Comparison of ENCODE assay signal across 14 cellular contexts in genomic region chr1:54279457-54279856, GRCh38.
DNase-seq lines count a peak whose midpoint lies in the region; ATAC-seq, FAIRE-seq and TF ChIP-seq lines count a peak whose summit lies in the region.
"Had no signal": no experiment of that assay in that cellular context is flagged by ENCODE, and none has a peak within 500 bp of the region (broad histone marks: within the 10 kb centered on the region; RNA-seq: fewer than 3 reads in every experiment).

No MANE protein-coding gene starts in this region.

- H3K9ac ChIP-seq in H1 (replicated peaks in 1 of 4; ENCODE audit: extremely low read depth in 1 of 4, low read depth in 3 of 4, low read length in 3 of 4): no peak overlapping the region

- peaks cover 0 to 62% of the 10 kb centered on the region in 2 experiments; a peak in 2 of 4 replicates for H3K79me2 ChIP-seq in H1 (ENCODE audit: control insufficient read depth in 1 of 2, insufficient read depth in 2 of 2, low read length in 2 of 2)

- no peak overlapping the region for H2AK5ac ChIP-seq in H1 (ENCODE audit: low read depth, low read length)

- H3K4me1 ChIP-seq in H1 (replicated peaks in 1 of 4; ENCODE audit: control insufficient read depth in 3 of 4, insufficient read depth in 4 of 4, low read length in 3 of 4) (peaks cover 3 to 13% (median 8%) of the 10 kb centered on the region in 4 experiments), pancreas (peaks cover 47 to 66% (median 62%) of the 10 kb centered on the region in 3 donors), urinary bladder (ENCODE audit: insufficient read depth) (no peaks in the 10 kb centered on the region)

- H2BK15ac ChIP-seq in H1 (ENCODE audit: low read length): no peak overlapping the region

- H3K27me3 ChIP-seq in H1 (replicated peaks in 1 of 4; ENCODE audit: control insufficient read depth in 3 of 4, extremely low read depth in 1 of 4, insufficient read depth in 3 of 4, low read length in 3 of 4) (no peaks in the 10 kb centered on the region), pancreas (no peaks in the 10 kb centered on the region)

- ATAC-seq in activated naive CD8-positive, alpha-beta T cell treated with anti-CD3 and anti-CD28 coated beads, Interleukin-2, amount 50 U/mL, for 24 hours: no peak
- no peak for ATAC-seq in pancreas
- ATAC-seq: mucosa of descending colon had no signal

- H2BK20ac ChIP-seq in H1 (ENCODE audit: low read length): no peak overlapping the region

- FAIRE-seq in H1 (lab: Jason Lieb, UNC) (no peak), pancreas (lab: Jason Lieb, UNC) (no peak)
- FAIRE-seq: H54 had no signal

- H2BK120ac ChIP-seq in H1 (replicated peaks; ENCODE audit: low read depth, low read length): no peak overlapping the region

- H3K36me3 ChIP-seq in H1 (ENCODE audit: control insufficient read depth in 2 of 4, insufficient read depth in 4 of 4, low read length in 3 of 4): peaks cover 2 to 14% (median 7%) of the 10 kb centered on the region in 4 experiments; a peak in 6 of 8 replicates
- H3K36me3 ChIP-seq in pancreas: no peaks in the 10 kb centered on the region
- no peaks in the 10 kb centered on the region for H3K36me3 ChIP-seq in urinary bladder (ENCODE audit: insufficient read depth)

- WGBS in H1 (ENCODE audit: extremely low coverage in 1 of 2, insufficient coverage in 1 of 2, insufficient read length in 1 of 2, insufficient replicate concordance in 2 of 2, low coverage in 1 of 2, low lambda C conversion rate in 2 of 2, missing lambda C conversion rate in 1 of 2), 2 experiments: 88% methylated on average over 8 of the region's 8 CpGs; no CpG with 5 or more reads in 1 of the 2 experiments
- WGBS in pancreas, 2 donors: 97 to 99% methylated on average over 8 of the region's 8 CpGs
- 93% methylated on average over 8 of the region's 8 CpGs for WGBS in urinary bladder

- H3K56ac ChIP-seq in H1 (replicated peaks; ENCODE audit: insufficient read length, low read depth, low read length): no peak overlapping the region

- H3K4me2 ChIP-seq in H1 (ENCODE audit: insufficient read depth in 1 of 2, low read depth in 2 of 2, low read length in 2 of 2): no peak overlapping the region

- no peaks in the 10 kb centered on the region for H3K9me3 Mint-ChIP-seq in activated naive CD8-positive, alpha-beta T cell (ENCODE audit: low read depth)
- no peaks in the 10 kb centered on the region for H3K9me3 Mint-ChIP-seq in activated naive CD8-positive, alpha-beta T cell treated with anti-CD3 and anti-CD28 coated beads, Interleukin-2, amount 50 U/mL, for 24 hours
- H3K9me3 Mint-ChIP-seq: stimulated activated naive CD8-positive, alpha-beta T cell treated with anti-CD3 and anti-CD28 coated beads, Interleukin-15, Interleukin-2, amounts not matched to agents 100 ng/mL and 50 ng/mL, for 24 hours had no signal

- peaks cover 7% of the 10 kb centered on the region for H3K36me3 Mint-ChIP-seq in activated naive CD8-positive, alpha-beta T cell
- H3K36me3 Mint-ChIP-seq in activated naive CD8-positive, alpha-beta T cell treated with anti-CD3 and anti-CD28 coated beads, Interleukin-2, amount 50 U/mL, for 24 hours (ENCODE audit: low read depth): peaks cover 9% of the 10 kb centered on the region

- no peak for TF ChIP-seq POLR2A in H1 (IDR thresholded peaks at IDR 0.05; ENCODE audit: control extremely low read depth in 1 of 2, low read depth in 2 of 2, low read length in 2 of 2)

- no peak overlapping the region for H3K4me3 Mint-ChIP-seq in activated naive CD8-positive, alpha-beta T cell
- no peak overlapping the region for H3K4me3 Mint-ChIP-seq in activated naive CD8-positive, alpha-beta T cell treated with anti-CD3 and anti-CD28 coated beads, Interleukin-2, amount 50 U/mL, for 24 hours
- H3K4me3 Mint-ChIP-seq: stimulated activated naive CD8-positive, alpha-beta T cell treated with anti-CD3 and anti-CD28 coated beads, Interleukin-15, Interleukin-2, amounts not matched to agents 100 ng/mL and 50 ng/mL, for 24 hours had no signal

- H3K79me1 ChIP-seq in H1 (ENCODE audit: low read depth, low read length): peaks cover 29% of the 10 kb centered on the region; the same call in 1 of the 2 replicates

- H3K4me3 ChIP-seq in H1 (ENCODE audit: extremely low read depth in 1 of 4, insufficient read depth in 2 of 4, low read depth in 3 of 4, low read length in 4 of 4) (no peak overlapping the region), pancreas (no peak overlapping the region), urinary bladder (ENCODE audit: low read depth, low read length) (no peak overlapping the region)
- H3K4me3 ChIP-seq: mucosa of descending colon had no signal

- peak overlapping the region; percentile 89 for H3K27ac Mint-ChIP-seq in activated naive CD8-positive, alpha-beta T cell
- no peak overlapping the region for H3K27ac Mint-ChIP-seq in activated naive CD8-positive, alpha-beta T cell treated with anti-CD3 and anti-CD28 coated beads, Interleukin-2, amount 50 U/mL, for 24 hours

- H4K8ac ChIP-seq in H1 (ENCODE audit: extremely low read depth, insufficient read depth, low read length): peak overlapping the region; percentile 6

- H2BK12ac ChIP-seq in H1 (ENCODE audit: low read depth, low read length): no peak overlapping the region

- intact Hi-C loops in pancreas (cut with DNase I): no loop called here

- H3K27ac ChIP-seq in H1 (ENCODE audit: low read depth, low read length) (no peak overlapping the region), pancreas (peak overlapping the region; percentile 24 to 89 (median 64)), urinary bladder (ENCODE audit: low read depth) (peak overlapping the region; percentile 58)

- no peak overlapping the region for H2BK5ac ChIP-seq in H1 (ENCODE audit: low read depth, low read length)

- H3K27me3 Mint-ChIP-seq in activated naive CD8-positive, alpha-beta T cell: no peaks in the 10 kb centered on the region
- H3K27me3 Mint-ChIP-seq in activated naive CD8-positive, alpha-beta T cell treated with anti-CD3 and anti-CD28 coated beads, Interleukin-2, amount 50 U/mL, for 24 hours: no peaks in the 10 kb centered on the region
- H3K27me3 Mint-ChIP-seq: stimulated activated naive CD8-positive, alpha-beta T cell treated with anti-CD3 and anti-CD28 coated beads, Interleukin-15, Interleukin-2, amounts not matched to agents 100 ng/mL and 50 ng/mL, for 24 hours had no signal

- no peak overlapping the region for H4K91ac ChIP-seq in H1 (replicated peaks; ENCODE audit: insufficient read length, low read length)

- CTCF ChIA-PET in H1 (lab: Charles Lee; ENCODE audit: partially characterized antibody): interaction anchor here (1.0 to 3.3 kb wide), 5 partner anchors 11 to 60 kb away, joined by 3 to 16 read pairs (median 4); no protein-coding TSS in a partner anchor

- TF ChIP-seq CTCF in H1 (IDR thresholded peaks at IDR 0.05; ENCODE audit: control extremely low read depth in 1 of 3, insufficient read depth in 1 of 3, low read depth in 1 of 3, low read length in 3 of 3) (no peak), pancreas (IDR thresholded peaks at IDR 0.05) (no peak)

- TF ChIP-seq EP300 in H1 (IDR thresholded peaks at IDR 0.05; ENCODE audit: borderline replicate concordance in 1 of 2, low read depth in 2 of 2, low read length in 2 of 2): no peak

- no peak overlapping the region for H3K18ac ChIP-seq in H1 (ENCODE audit: extremely low read depth, low read length)

- H3K14ac ChIP-seq in H1 (ENCODE audit: insufficient read length): no peak overlapping the region

- H3K9me3 ChIP-seq in H1 (ENCODE audit: insufficient read depth in 2 of 2, low read depth in 1 of 2, low read length in 1 of 2) (no peaks in the 10 kb centered on the region), pancreas (no peaks in the 10 kb centered on the region)
- H3K9me3 ChIP-seq: mucosa of descending colon had no signal

- POLR2A ChIA-PET in H1 (lab: Charles Lee; ENCODE audit: partially characterized antibody): no interaction called here

- no peak overlapping the region for H3K23ac ChIP-seq in H1 (ENCODE audit: insufficient read length)

- no peak for DNase-seq in activated naive CD8-positive, alpha-beta T cell treated with anti-CD3 and anti-CD28 coated beads, Interleukin-2, amount 50 U/mL, for 24 hours
- DNase-seq in H1 (ENCODE audit: low read depth in 1 of 2, low spot score in 2 of 2): no peak
- DNase-seq in pancreas: no peak
- DNase-seq in germinal center (ENCODE audit: low spot score): no peak
- DNase-seq in glomerular visceral epithelial cell (ENCODE audit: extremely low spot score): no peak
- DNase-seq in NCI-H1930 (lab: John Stamatoyannopoulos, UW): no peak
- DNase-seq: ACHN, mucosa of descending colon, NCI-H2029, retina had no signal

- no peaks in the 10 kb centered on the region for H3K23me2 ChIP-seq in H1 (ENCODE audit: low read depth, low read length)

- peaks cover 12 to 21% of the 10 kb centered on the region in 2 experiments for H4K20me1 ChIP-seq in H1 (replicated peaks in 1 of 2; ENCODE audit: control insufficient read depth in 1 of 2, insufficient read depth in 2 of 2, low read length in 2 of 2)

- H4K5ac ChIP-seq in H1 (ENCODE audit: insufficient read length, low read depth, low read length): no peak overlapping the region

- H2AFZ ChIP-seq in H1 (ENCODE audit: low read length): no peak overlapping the region

- H3K4me1 Mint-ChIP-seq in activated naive CD8-positive, alpha-beta T cell (ENCODE audit: low read depth): peaks cover 66% of the 10 kb centered on the region
- peaks cover 59% of the 10 kb centered on the region for H3K4me1 Mint-ChIP-seq in activated naive CD8-positive, alpha-beta T cell treated with anti-CD3 and anti-CD28 coated beads, Interleukin-2, amount 50 U/mL, for 24 hours

- H3K4ac ChIP-seq in H1 (replicated peaks; ENCODE audit: insufficient read length, low read depth, low read length): no peak overlapping the region

- no peak for TF ChIP-seq RAD21 in H1 (IDR thresholded peaks at IDR 0.05 in 1 of 2, conservative IDR thresholded peaks at IDR 0.05 in 1 of 2; ENCODE audit: low read depth in 2 of 2, low read length in 2 of 2)

TF ChIP-seq in H1, 55 proteins besides CTCF, POLR2A, EP300 and RAD21 (continues in another document):
- TF ChIP-seq KDM4A (IDR thresholded peaks at IDR 0.05; ENCODE audit: low read depth, low read length, severe bottlenecking) (no peak), TBP (IDR thresholded peaks at IDR 0.05; ENCODE audit: low read depth, low read length) (no peak), EZH2 (IDR thresholded peaks at IDR 0.05; ENCODE audit: low read depth, low read length, severe bottlenecking) (no peak), SRF (IDR thresholded peaks at IDR 0.05; ENCODE audit: low read depth, low read length) (no peak)
